Comparison of ENCODE assay signal across 2 cellular contexts in genomic region chr12:53428741-53429140, GRCh38.
TF ChIP-seq lines count a peak whose summit lies in the region.

No MANE protein-coding gene starts in this region.

TF ChIP-seq in A549, 52 proteins besides CTCF, POLR2A, EP300 and RAD21:
- no peak for TF ChIP-seq MYC (IDR thresholded peaks at IDR 0.05; ENCODE audit: borderline replicate concordance, low read length)
- no peak for TF ChIP-seq RCOR1 (IDR thresholded peaks at IDR 0.05; ENCODE audit: low read depth, low read length)
- TF ChIP-seq GATA3 (IDR thresholded peaks at IDR 0.05; ENCODE audit: borderline replicate concordance), result no peak
- TF ChIP-seq HOXA7 (CRISPR knock-in tag; IDR thresholded peaks at IDR 0.05), result no peak
- TF ChIP-seq FOSB (CRISPR knock-in tag; IDR thresholded peaks at IDR 0.05), result no peak
- no peak for TF ChIP-seq HES2 (IDR thresholded peaks at IDR 0.05)
- TF ChIP-seq CHD2 (IDR thresholded peaks at IDR 0.05; ENCODE audit: low read length, partially characterized antibody), result no peak
TF ChIP-seq in A549: peak in this region for 0.

TF ChIP-seq in IMR-90, 13 proteins besides CTCF, POLR2A, EP300 and RAD21:
- TF ChIP-seq RCOR1 (IDR thresholded peaks at IDR 0.05; ENCODE audit: insufficient replicate concordance, low read length), result no peak
- no peak for TF ChIP-seq ELK1 (IDR thresholded peaks at IDR 0.05; ENCODE audit: borderline replicate concordance, low read depth, low read length)
- no peak for TF ChIP-seq BHLHE40 (IDR thresholded peaks at IDR 0.05; ENCODE audit: low read depth, low read length)
- TF ChIP-seq CHD1 (IDR thresholded peaks at IDR 0.05; ENCODE audit: low read depth, low read length), result no peak
- no peak for TF ChIP-seq MAFK (IDR thresholded peaks at IDR 0.05; ENCODE audit: low read depth, low read length)
- no peak for TF ChIP-seq SMC3 (IDR thresholded peaks at IDR 0.05; ENCODE audit: low read depth, low read length)
- TF ChIP-seq USF2 (IDR thresholded peaks at IDR 0.05; ENCODE audit: low read depth, low read length), result no peak
- no peak for TF ChIP-seq FOS (IDR thresholded peaks at IDR 0.05; ENCODE audit: low read depth, low read length)
- no peak for TF ChIP-seq NFE2L2 (IDR thresholded peaks at IDR 0.05; ENCODE audit: low read depth, low read length)
- TF ChIP-seq RFX5 (IDR thresholded peaks at IDR 0.05; ENCODE audit: low read depth, low read length), result no peak
- no peak for TF ChIP-seq MXI1 (IDR thresholded peaks at IDR 0.05; ENCODE audit: borderline replicate concordance, low read depth, low read length)
- TF ChIP-seq MAZ (IDR thresholded peaks at IDR 0.05; ENCODE audit: borderline replicate concordance, low read depth, low read length), result no peak
- TF ChIP-seq CEBPB (IDR thresholded peaks at IDR 0.05; ENCODE audit: low read depth, low read length), result no peak
